Comparison of ENCODE assay signal across 8 cellular contexts in genomic region chr12:62466018-62466595, GRCh38. TPM values are rescaled to one million over a fixed set of nuclear protein-coding genes. Genes with fewer than 3 reads are reported as not detected.
A peak's percentile ranks its signal among the peaks of the same experiment; 100 is the strongest.
DNase-seq lines count a peak whose midpoint lies in the region; ATAC-seq and TF ChIP-seq lines count a peak whose summit lies in the region.

No MANE protein-coding gene starts in this region.

- H2AFZ ChIP-seq in trophoblast cell (ENCODE audit: insufficient read depth, low read length, poor library complexity), result no peak overlapping the region

- H3K4me3 ChIP-seq in Panc1 (ENCODE audit: low read depth in 2 of 2, low read length in 2 of 2), result peak overlapping the region; percentile 98
- H3K4me3 ChIP-seq in ascending aorta, result peak overlapping the region; percentile 92 to 95
- H3K4me3 ChIP-seq in right cardiac atrium (ENCODE audit: low read length), result peak overlapping the region; percentile 74
- H3K4me3 ChIP-seq in trophoblast cell (ENCODE audit: low read depth, low read length), result peak overlapping the region; percentile 62

- no peak overlapping the region for H2AK5ac ChIP-seq in trophoblast cell (ENCODE audit: low read length)

- H3K4me1 ChIP-seq in Panc1 (ENCODE audit: control insufficient read depth, insufficient read depth, low read length) (peaks cover 7% of the 10 kb centered on the region; the same call in 1 of the 2 replicates), ascending aorta (peaks cover 0 to 18% of the 10 kb centered on the region in 2 donors), right cardiac atrium (ENCODE audit: control insufficient read depth, insufficient read depth, low read length) (no peaks in the 10 kb centered on the region), trophoblast cell (ENCODE audit: control insufficient read depth in 1 of 2, insufficient read depth in 2 of 2, low read length in 2 of 2) (peaks cover 0 to 4% of the 10 kb centered on the region in 2 experiments)

- H3K4me2 ChIP-seq in trophoblast cell (ENCODE audit: low read length), result peak overlapping the region; percentile 62

- H3K9me3 ChIP-seq in CD4-positive, alpha-beta T cell (ENCODE audit: control insufficient read depth, low read length), result peaks cover 4% of the 10 kb centered on the region
- peaks cover 10% of the 10 kb centered on the region; the same call in 1 of the 2 replicates for H3K9me3 ChIP-seq in Panc1 (ENCODE audit: control insufficient read depth, insufficient read depth, low read depth, low read length)
- no peaks in the 10 kb centered on the region for H3K9me3 ChIP-seq in ascending aorta
- H3K9me3 ChIP-seq in right cardiac atrium (ENCODE audit: control insufficient read depth, low read length), result no peaks in the 10 kb centered on the region
- no peaks in the 10 kb centered on the region for H3K9me3 ChIP-seq in trophoblast cell (ENCODE audit: insufficient read depth, low read depth, low read length)

- under 1% methylated on average over 16 of the region's 16 CpGs for WGBS in right cardiac atrium
- WGBS in trophoblast cell (ENCODE audit: extremely low coverage, insufficient coverage, insufficient read length), result no CpG with 5 or more reads among the region's 16 CpGs

- no peak overlapping the region for H2BK12ac ChIP-seq in trophoblast cell (ENCODE audit: low read length)

- POLR2A ChIA-PET in CD4-positive, alpha-beta T cell (lab: Charles Lee), result interaction anchor here (0.6 to 3.2 kb wide), 9 partner anchors 17 to 206 kb away, joined by 3 to 25 read pairs (median 6); partner anchors contain the start of gene USP15
- POLR2A ChIA-PET in Panc1 (lab: Charles Lee), result no interaction called here

- peaks cover 31% of the 10 kb centered on the region for H3K4me1 Mint-ChIP-seq in CD4-positive, alpha-beta T cell (ENCODE audit: low read depth)

- peak overlapping the region; percentile 14 for H3K4ac ChIP-seq in trophoblast cell (ENCODE audit: low read depth, low read length)

- H2BK120ac ChIP-seq in trophoblast cell (ENCODE audit: insufficient read depth, low read length, poor library complexity), result peak overlapping the region; percentile 43

- no peaks in the 10 kb centered on the region for H3K27me3 ChIP-seq in CD4-positive, alpha-beta T cell (ENCODE audit: control insufficient read depth, insufficient read depth, low read length)
- no peaks in the 10 kb centered on the region for H3K27me3 ChIP-seq in Panc1 (ENCODE audit: control insufficient read depth, insufficient read depth, low read length)
- H3K27me3 ChIP-seq in ascending aorta, result no peaks in the 10 kb centered on the region
- no peaks in the 10 kb centered on the region for H3K27me3 ChIP-seq in right cardiac atrium (ENCODE audit: control insufficient read depth, insufficient read depth)
- H3K27me3 ChIP-seq in trophoblast cell (ENCODE audit: insufficient read depth, low read length), result no peaks in the 10 kb centered on the region

- H4K91ac ChIP-seq in trophoblast cell (ENCODE audit: low read depth, low read length), result no peak overlapping the region

- BruUV-seq in Panc1 (replicated peaks; lab: Mats Ljungman, UMichigan), result no TSS peak

- H3K36me3 Mint-ChIP-seq in CD4-positive, alpha-beta T cell (ENCODE audit: low read depth), result peaks cover 19% of the 10 kb centered on the region

- H3K27ac Mint-ChIP-seq in CD4-positive, alpha-beta T cell, result peak overlapping the region; percentile 90

- H3K18ac ChIP-seq in trophoblast cell (ENCODE audit: low read length), result no peak overlapping the region

- peak overlapping the region; percentile 79 for H4K8ac ChIP-seq in trophoblast cell (ENCODE audit: low read depth, low read length)

- H4K12ac ChIP-seq in trophoblast cell (ENCODE audit: low read depth, low read length), result no peak overlapping the region

- peak; percentile 23 for ATAC-seq in CD4-positive, alpha-beta T cell (ENCODE audit: poor library complexity)
- ATAC-seq in GM19025 (IDR thresholded peaks at IDR 0.05; ENCODE audit: low read depth, unreplicated experiment) (peak; percentile 3), HG03159 (IDR thresholded peaks at IDR 0.05; ENCODE audit: unreplicated experiment) (peak; percentile 17), Panc1 (peak; percentile 62), right cardiac atrium (peak; percentile 70 to 71)

- in situ Hi-C loops in Panc1 (cut with HindIII; ENCODE audit: low pct_unique_long_range_greater_than_20kb, low sequenced_read_pairs), result no loop called here

- DNase-seq in CD4-positive, alpha-beta T cell, result peak in 3 of 10 experiments; percentile 2 to 11 (median 3)
- DNase-seq in Panc1 (ENCODE audit: low read depth, low spot score), result no peak
- DNase-seq in ascending aorta (ENCODE audit: low spot score in 2 of 2), result peak in 1 of 2 donors; percentile 71
- peak in 2 of 3 donors; percentile 49 to 76 for DNase-seq in right cardiac atrium
- DNase-seq in trophoblast cell, result peak; percentile 40 to 64
- no peak for DNase-seq in NCI-H526 treated with DMSO at 0.1 percent for 48 hours (lab: John Stamatoyannopoulos, UW)

- H3K14ac ChIP-seq in trophoblast cell (ENCODE audit: low read length), result peak overlapping the region; percentile 45

- TF ChIP-seq CTCF in CD4-positive, alpha-beta T cell (IDR thresholded peaks at IDR 0.05), result no peak
- no peak for TF ChIP-seq CTCF in Panc1 (IDR thresholded peaks at IDR 0.05)
- TF ChIP-seq CTCF in ascending aorta (IDR thresholded peaks at IDR 0.05), result no peak

- H3K79me2 ChIP-seq in trophoblast cell (ENCODE audit: control insufficient read depth, insufficient read depth, low read length, poor library complexity), result peaks cover 12% of the 10 kb centered on the region

- H3K79me1 ChIP-seq in trophoblast cell (ENCODE audit: low read length), result peaks cover 4% of the 10 kb centered on the region

- no peak overlapping the region for H3K23ac ChIP-seq in trophoblast cell (ENCODE audit: low read length)

- peak overlapping the region; percentile 90 for H3K4me3 Mint-ChIP-seq in CD4-positive, alpha-beta T cell

- intact Hi-C loops in CD4-positive, alpha-beta T cell (cut with DNase I, micrococcal nuclease), result loop anchor here (5.0 to 10.0 kb wide), 6 partner anchors 36 to 1311 kb away; partner anchors contain the start of genes USP15 (in 2 of the 2) and RXYLT1 (in 1 of the 2)
- intact Hi-C loops in Panc1 (cut with micrococcal nuclease; ENCODE audit: unreplicated experiment), result no loop called here
- intact Hi-C loops in ascending aorta (cut with DNase I), result loop anchor here (2.0 to 10.0 kb wide), 4 partner anchors 137 to 1379 kb away; partner anchors contain the start of genes SRGAP1 and USP15
- intact Hi-C loops in right cardiac atrium (cut with DNase I), result no loop called here

- H3K36me3 ChIP-seq in Panc1 (ENCODE audit: control insufficient read depth, insufficient read depth, low read length) (no peaks in the 10 kb centered on the region; the same call in 1 of the 2 replicates), ascending aorta (no peaks in the 10 kb centered on the region), trophoblast cell (ENCODE audit: control insufficient read depth in 1 of 2, insufficient read depth in 2 of 2, low read length in 2 of 2) (peaks cover 0 to 4% of the 10 kb centered on the region in 2 experiments)

- peak overlapping the region; percentile 82 for H3K27ac ChIP-seq in CD4-positive, alpha-beta T cell (ENCODE audit: low read depth, low read length)
- H3K27ac ChIP-seq in Panc1 (ENCODE audit: low read length) (peak overlapping the region; percentile 92), ascending aorta (peak overlapping the region; percentile 92 to 95), right cardiac atrium (ENCODE audit: low read length) (peak overlapping the region; percentile 39), trophoblast cell (ENCODE audit: low read depth, low read length) (no peak overlapping the region)

- CTCF ChIA-PET in CD4-positive, alpha-beta T cell (lab: Charles Lee), result interaction anchor here (0.9 to 1.8 kb wide), 3 partner anchors 28 to 137 kb away, joined by 3 to 4 read pairs (median 3); no protein-coding TSS in a partner anchor
- CTCF ChIA-PET in Panc1 (lab: Charles Lee), result interaction anchor here (1.2 kb wide), 1 partner anchor 31 kb away, joined by 4 read pairs; no protein-coding TSS in a partner anchor

- no peaks in the 10 kb centered on the region for H3K9me3 Mint-ChIP-seq in CD4-positive, alpha-beta T cell

- peak overlapping the region; percentile 75 for H3K9ac ChIP-seq in trophoblast cell (ENCODE audit: low read length)

- H3K27me3 Mint-ChIP-seq in CD4-positive, alpha-beta T cell, result no peaks in the 10 kb centered on the region

- peak overlapping the region; percentile 3 for H2BK5ac ChIP-seq in trophoblast cell (ENCODE audit: low read depth, low read length, poor library complexity)

RNA-seq across cellular contexts. Expression of gene MON2, which starts 0.5 kb away (rescaled TPM):
- 10 to 100 TPM; 51.8 to 52.6 TPM for total RNA-seq in CD4-positive, alpha-beta T cell
- total RNA-seq in Panc1 (2021; ENCODE audit: unreplicated experiment), result 30.1 TPM
- 8.9 TPM for polyA plus RNA-seq in Panc1 (2012; ENCODE audit: insufficient read length)
- 14.4 TPM for total RNA-seq in ascending aorta
- 10 to 100 TPM; 23.4 to 29.0 (median 25.7) TPM for total RNA-seq in right cardiac atrium
- 9.1 TPM for polyA plus RNA-seq in right cardiac atrium
- polyA plus RNA-seq in trophoblast cell (2013), result 16.9 and 17.7 TPM in 2 replicates

Comparison
In these comparisons a context has a peak if more than half of its experiments do, and no peak if none do; other contexts are left out.
1. ATAC-seq: peak in every context shown above with its lines; median percentile 70 in right cardiac atrium; 62 in Panc1; 23 in CD4-positive, alpha-beta T cell; 17 in HG03159; 3 in GM19025.
2. DNase-seq: peak in right cardiac atrium (2 of 3) and trophoblast cell (2 of 2); none in Panc1 (single experiment) and NCI-H526 treated with DMSO at 0.1 percent for 48 hours (single experiment).
3. intact Hi-C loops: an anchor here in CD4-positive, alpha-beta T cell (5.0 to 10.0 kb wide) and ascending aorta (2.0 to 10.0 kb wide); none called in Panc1 and right cardiac atrium.
4. Peak in every context shown above with its lines, with median percentiles within 50 percentile points of each other: H3K4me3 ChIP-seq.